In the genomic region with DNA sequence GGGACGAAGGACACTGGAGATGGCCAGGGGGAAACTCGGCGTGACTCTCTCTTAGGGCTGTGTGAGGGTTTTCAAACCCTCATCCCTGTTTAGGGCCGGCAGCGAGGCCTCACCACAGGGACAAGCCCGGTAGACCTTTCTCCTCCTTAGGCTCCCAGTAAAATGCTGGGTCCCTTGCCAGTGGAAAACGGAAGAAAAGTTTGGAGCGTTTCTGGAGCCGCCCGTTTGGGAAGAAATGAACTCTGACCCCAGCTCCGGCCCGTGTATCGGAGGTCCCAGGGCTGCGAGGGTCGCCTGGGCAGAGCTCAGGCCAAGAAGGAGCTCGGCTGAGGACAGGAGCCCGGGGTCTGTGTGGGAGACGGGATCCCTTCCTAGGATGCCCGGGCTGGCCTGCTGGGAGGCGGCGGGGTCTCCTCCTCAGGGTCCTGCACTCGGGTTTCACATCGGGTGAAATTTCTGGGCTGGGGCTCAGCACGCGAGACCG, we compare ENCODE assay signal across 8 cellular contexts. TPM values are rescaled to one million over a fixed set of nuclear protein-coding genes. Genes with fewer than 3 reads are reported as not detected.
DNase-seq lines count a peak whose midpoint lies in the region; ATAC-seq and TF ChIP-seq lines count a peak whose summit lies in the region.

No MANE protein-coding gene starts in this region.

- in situ Hi-C loops in SK-MEL-5 (cut with HindIII; ENCODE audit: low pct_unique_long_range_greater_than_20kb, low sequenced_read_pairs) = no loop called here

- 0% methylated on average over 6 to 20 of the region's 26 CpGs for WGBS in esophagus squamous epithelium, 2 donors

- H3K36me3 Mint-ChIP-seq in activated CD8-positive, alpha-beta memory T cell treated with anti-CD3 and anti-CD28 coated beads, Interleukin-2, amount 10 ng/mL, durations not matched to agents 7 days and 5 days = peaks cover 4% of the 10 kb centered on the region

- peaks cover 25% of the 10 kb centered on the region for H3K27me3 Mint-ChIP-seq in activated CD8-positive, alpha-beta memory T cell treated with anti-CD3 and anti-CD28 coated beads, Interleukin-2, amount 10 ng/mL, durations not matched to agents 7 days and 5 days

- CTCF ChIA-PET in activated CD8-positive, alpha-beta memory T cell treated with anti-CD3 and anti-CD28 coated beads, Interleukin-2, amount 10 ng/mL, durations not matched to agents 7 days and 5 days (lab: Charles Lee) = interaction anchor here (0.6 to 3.5 kb wide), 16 partner anchors 8 to 306 kb away, joined by 3 to 18 read pairs (median 3); partner anchors contain the start of gene ZNF213

- H3K4me3 ChIP-seq in esophagus squamous epithelium = peak overlapping the region; percentile 69 to 96 (median 83)

- TF ChIP-seq CTCF in esophagus squamous epithelium (IDR thresholded peaks at IDR 0.05) = no peak
- TF ChIP-seq CTCF in omental fat pad (IDR thresholded peaks at IDR 0.05) = no peak

- no peaks in the 10 kb centered on the region for H3K9me3 Mint-ChIP-seq in activated CD8-positive, alpha-beta memory T cell treated with anti-CD3 and anti-CD28 coated beads, Interleukin-2, amount 10 ng/mL, durations not matched to agents 7 days and 5 days (ENCODE audit: low read depth)

- H3K27ac ChIP-seq in esophagus squamous epithelium = peak overlapping the region; percentile 88 to 97 (median 88)

- no peaks in the 10 kb centered on the region for H3K36me3 ChIP-seq in esophagus squamous epithelium

- peaks cover 38% of the 10 kb centered on the region for H3K4me1 Mint-ChIP-seq in activated CD8-positive, alpha-beta memory T cell treated with anti-CD3 and anti-CD28 coated beads, Interleukin-2, amount 10 ng/mL, durations not matched to agents 7 days and 5 days

- H3K27ac Mint-ChIP-seq in activated CD8-positive, alpha-beta memory T cell treated with anti-CD3 and anti-CD28 coated beads, Interleukin-2, amount 10 ng/mL, durations not matched to agents 7 days and 5 days = peak overlapping the region; percentile 69

- no peak for ATAC-seq in activated CD8-positive, alpha-beta memory T cell treated with anti-CD3 and anti-CD28 coated beads, Interleukin-2, amount 10 ng/mL, durations not matched to agents 7 days and 5 days
- ATAC-seq in omental fat pad (ENCODE audit: low FRiP score) (peak; percentile 30), HG03342 (IDR thresholded peaks at IDR 0.05; ENCODE audit: unreplicated experiment) (no peak), HG03139 (IDR thresholded peaks at IDR 0.05; ENCODE audit: unreplicated experiment) (no peak)

- peak overlapping the region; percentile 83 for H3K4me3 Mint-ChIP-seq in activated CD8-positive, alpha-beta memory T cell treated with anti-CD3 and anti-CD28 coated beads, Interleukin-2, amount 10 ng/mL, durations not matched to agents 7 days and 5 days

- H3K9me3 ChIP-seq in esophagus squamous epithelium = no peaks in the 10 kb centered on the region

- H3K27me3 ChIP-seq in esophagus squamous epithelium = peaks cover 0 to 26% (median 0%) of the 10 kb centered on the region in 4 donors

- peaks cover 11 to 33% (median 12%) of the 10 kb centered on the region in 3 donors for H3K4me1 ChIP-seq in esophagus squamous epithelium

- no peak for DNase-seq in activated CD8-positive, alpha-beta memory T cell treated with anti-CD3 and anti-CD28 coated beads, Interleukin-2, amount 10 ng/mL, durations not matched to agents 7 days and 5 days
- DNase-seq in activated CD8-positive, alpha-beta memory T cell treated with anti-CD3 and anti-CD28 coated beads for 24 hours = no peak
- DNase-seq in SK-MEL-5 (ENCODE audit: low read depth, low spot score) = peak; percentile 27
- DNase-seq in esophagus squamous epithelium (lab: John Stamatoyannopoulos, UW) = no peak
- no peak for DNase-seq in omental fat pad (ENCODE audit: low spot score)
- no peak for DNase-seq in activated effector memory CD4-positive, alpha-beta T cell treated with Interleukin-2 at 50 U/mL for 16 hours

- intact Hi-C loops in esophagus squamous epithelium (cut with DNase I) = no loop called here

- no peak for TF ChIP-seq POLR2A in esophagus squamous epithelium (IDR thresholded peaks at IDR 0.05)

RNA-seq across cellular contexts. Expression of gene ZNF213, which starts 23.2 kb away (rescaled TPM):
- total RNA-seq in activated CD8-positive, alpha-beta memory T cell treated with anti-CD3 and anti-CD28 coated beads, Interleukin-2, amount 10 ng/mL, durations not matched to agents 7 days and 5 days = 10 to 100 TPM; 10.6 to 12.3 TPM
- total RNA-seq in SK-MEL-5 (2014; rRNA removed; shearing (Covaris generic)) = 0.85 and 1.8 TPM in 2 replicates
- polyA plus RNA-seq in SK-MEL-5 (2015; cell fraction: cytosol; rRNA removed) = 8.9 and 11.2 TPM in 2 replicates
- 10.4 and 15.7 TPM in 2 replicates for polyA plus RNA-seq in SK-MEL-5 (2015; cell fraction: nucleus; rRNA removed)
- total RNA-seq in esophagus squamous epithelium = 10 to 100 TPM in 1 of 4 donors, 1 to 10 TPM in 3; 3.9 to 14.3 (median 6.4) TPM
- total RNA-seq in omental fat pad = 1 to 10 TPM; 1.8 to 4.1 (median 3.6) TPM

RNA-seq across cellular contexts. Expression of gene OR1F1, which starts 29.9 kb away (rescaled TPM):
- total RNA-seq in activated CD8-positive, alpha-beta memory T cell treated with anti-CD3 and anti-CD28 coated beads, Interleukin-2, amount 10 ng/mL, durations not matched to agents 7 days and 5 days = not detected
- total RNA-seq in SK-MEL-5 (2014; rRNA removed; shearing (Covaris generic)) = 0.21 TPM in 1 of 2 replicates, not detected in the other
- polyA plus RNA-seq in SK-MEL-5 (2015; cell fraction: cytosol; rRNA removed) = 1.00 and 1.7 TPM in 2 replicates
- 1.2 and 1.9 TPM in 2 replicates for polyA plus RNA-seq in SK-MEL-5 (2015; cell fraction: nucleus; rRNA removed)
- total RNA-seq in esophagus squamous epithelium (not detected), omental fat pad (not detected)

RNA-seq across cellular contexts. Expression of gene ZNF205, which starts 45.7 kb away (rescaled TPM):
- not detected for total RNA-seq in activated CD8-positive, alpha-beta memory T cell treated with anti-CD3 and anti-CD28 coated beads, Interleukin-2, amount 10 ng/mL, durations not matched to agents 7 days and 5 days
- 13.6 and 14.3 TPM in 2 replicates for total RNA-seq in SK-MEL-5 (2014; rRNA removed; shearing (Covaris generic))
- polyA plus RNA-seq in SK-MEL-5 (2015; cell fraction: cytosol; rRNA removed) = 12.4 and 17.8 TPM in 2 replicates
- 20.0 and 44.3 TPM in 2 replicates for polyA plus RNA-seq in SK-MEL-5 (2015; cell fraction: nucleus; rRNA removed)
- total RNA-seq in esophagus squamous epithelium = 10 to 100 TPM in 3 of 4 donors, 1 to 10 TPM in 1; 9.7 to 13.9 (median 11.9) TPM
- total RNA-seq in omental fat pad = 10 to 100 TPM in 2 of 4 donors, 1 to 10 TPM in 2; 7.1 to 16.1 (median 9.7) TPM

RNA-seq across cellular contexts. Expression of gene ZSCAN10, which starts 59.0 kb away (rescaled TPM):
- total RNA-seq in activated CD8-positive, alpha-beta memory T cell treated with anti-CD3 and anti-CD28 coated beads, Interleukin-2, amount 10 ng/mL, durations not matched to agents 7 days and 5 days = under 1 TPM; 0.21 to 0.23 TPM
- total RNA-seq in SK-MEL-5 (2014; rRNA removed; shearing (Covaris generic)) = 0.13 TPM in 1 of 2 replicates, not detected in the other
- polyA plus RNA-seq in SK-MEL-5 (2015; cell fraction: cytosol; rRNA removed) = not detected in 2 replicates
- polyA plus RNA-seq in SK-MEL-5 (2015; cell fraction: nucleus; rRNA removed) = 0.12 and 0.53 TPM in 2 replicates
- total RNA-seq in esophagus squamous epithelium (not detected), omental fat pad (under 1 TPM in 1 of 4 donors, not detected in 3; 0.28 TPM)

Comparison
In these comparisons a context has a peak if more than half of its experiments do, and no peak if none do; other contexts are left out.
1. RNA of gene ZNF205, which starts 45.7 kb away (total RNA-seq): 13.6 to 14.3 TPM in SK-MEL-5, 9.7 to 13.9 TPM in esophagus squamous epithelium and 7.1 to 16.1 TPM in omental fat pad; not detected in activated CD8-positive, alpha-beta memory T cell treated with anti-CD3 and anti-CD28 coated beads, Interleukin-2, amount 10 ng/mL, durations not matched to agents 7 days and 5 days; every median in the first group is over 4 times any median in the second.